12 cellular contexts compared by ENCODE assay signal in genomic region chr6:43809417-43810305, GRCh38. TPM values are rescaled to one million over a fixed set of nuclear protein-coding genes. Genes with fewer than 3 reads are reported as not detected.
DNase-seq lines count a peak whose midpoint lies in the region; ATAC-seq and TF ChIP-seq lines count a peak whose summit lies in the region.
"Had no signal": no experiment of that assay in that cellular context is flagged by ENCODE, and none has a peak within 500 bp of the region (broad histone marks: within the 10 kb centered on the region; RNA-seq: fewer than 3 reads in every experiment).

No MANE protein-coding gene starts in this region.

- H3K4me1 ChIP-seq in colonic mucosa: peaks cover 30% of the 10 kb centered on the region
- H3K4me1 ChIP-seq in gastrocnemius medialis: peaks cover 29 to 31% of the 10 kb centered on the region in 2 donors
- H3K4me1 ChIP-seq: ascending aorta had no signal

- no peak overlapping the region for H3K9ac ChIP-seq in colonic mucosa (ENCODE audit: low read depth in 2 of 2, low read length in 2 of 2)

- no peaks in the 10 kb centered on the region for H3K36me3 ChIP-seq in colonic mucosa
- H3K36me3 ChIP-seq in gastrocnemius medialis: no peaks in the 10 kb centered on the region
- H3K36me3 ChIP-seq: ascending aorta had no signal

- ATAC-seq in gastrocnemius medialis (no peak), GM19463 (IDR thresholded peaks at IDR 0.05; ENCODE audit: unreplicated experiment) (no peak), HG03045 (IDR thresholded peaks at IDR 0.05; ENCODE audit: unreplicated experiment) (no peak)
- ATAC-seq: stimulated activated naive CD8-positive, alpha-beta T cell treated with anti-CD3 and anti-CD28 coated beads, Interleukin-15, amount 100 ng/mL, for 72 hours had no signal

- no peak for TF ChIP-seq CTCF in colonic mucosa (IDR thresholded peaks at IDR 0.05)
- TF ChIP-seq CTCF in gastrocnemius medialis (IDR thresholded peaks at IDR 0.05 in 4 of 5, conservative IDR thresholded peaks at IDR 0.05 in 1 of 5): no peak

- in situ Hi-C loops in gastrocnemius medialis (cut with MboI; ENCODE audit: low sequenced_read_pairs in 4 of 4): loop anchor here in 1 of 4 donors (5.0 kb wide), 1 partner anchor 37 kb away; the partner anchor contains the start of gene VEGFA

- H3K9me3 ChIP-seq in colonic mucosa (no peaks in the 10 kb centered on the region), gastrocnemius medialis (no peaks in the 10 kb centered on the region)
- H3K9me3 ChIP-seq: ascending aorta had no signal

- no peak for TF ChIP-seq POLR2A in gastrocnemius medialis (IDR thresholded peaks at IDR 0.05)

- H3K27me3 ChIP-seq in colonic mucosa (no peaks in the 10 kb centered on the region), gastrocnemius medialis (no peaks in the 10 kb centered on the region)
- H3K27me3 ChIP-seq: ascending aorta had no signal

- DNase-seq in NCI-H1436 (lab: John Stamatoyannopoulos, UW): peak; percentile 23
- no peak for DNase-seq in NCI-H1436 treated with DMSO at 0.1 percent for 48 hours (lab: John Stamatoyannopoulos, UW)
- DNase-seq in NCI-H69 (lab: John Stamatoyannopoulos, UW): peak; percentile 91
- DNase-seq in colonic mucosa: peak; percentile 62
- DNase-seq in gastrocnemius medialis: no peak
- no peak for DNase-seq in NCI-H1048 (lab: John Stamatoyannopoulos, UW)
- DNase-seq: head of caudate nucleus; NCI-H1105 treated with DMSO at 0.1 percent for 48 hours; stimulated activated naive CD8-positive, alpha-beta T cell treated with anti-CD3 and anti-CD28 coated beads, Interleukin-15, amount 100 ng/mL, for 72 hours had no signal

- H3K4me3 ChIP-seq in colonic mucosa (no peak overlapping the region), gastrocnemius medialis (no peak overlapping the region)
- H3K4me3 ChIP-seq: ascending aorta had no signal

- intact Hi-C loops in colonic mucosa (cut with DNase I) (no loop called here), gastrocnemius medialis (cut with DNase I; ENCODE audit: low total_unique reads) (no loop called here)

- H3K27ac ChIP-seq in colonic mucosa: no peak overlapping the region
- peak overlapping the region in 3 of 4 donors; percentile 85 to 95 (median 91) for H3K27ac ChIP-seq in gastrocnemius medialis
- H3K27ac ChIP-seq: ascending aorta had no signal

RNA-seq across cellular contexts. Expression of gene VEGFA, which starts 39.6 kb away (rescaled TPM):
- total RNA-seq in colonic mucosa (100 to 1,000 TPM; 113 to 216 TPM), gastrocnemius medialis (100 to 1,000 TPM in 3 of 4 donors, 10 to 100 TPM in 1; 66.4 to 195 (median 149) TPM)

Comparison
In these comparisons a context has a peak if more than half of its experiments do, and no peak if none do; other contexts are left out.
1. DNase-seq: peak in NCI-H1436 (single experiment), NCI-H69 (single experiment) and colonic mucosa (single experiment); none in NCI-H1436 treated with DMSO at 0.1 percent for 48 hours (single experiment), gastrocnemius medialis (0 of 2) and NCI-H1048 (single experiment).